21 cellular contexts compared by ENCODE assay signal in the genomic region with DNA sequence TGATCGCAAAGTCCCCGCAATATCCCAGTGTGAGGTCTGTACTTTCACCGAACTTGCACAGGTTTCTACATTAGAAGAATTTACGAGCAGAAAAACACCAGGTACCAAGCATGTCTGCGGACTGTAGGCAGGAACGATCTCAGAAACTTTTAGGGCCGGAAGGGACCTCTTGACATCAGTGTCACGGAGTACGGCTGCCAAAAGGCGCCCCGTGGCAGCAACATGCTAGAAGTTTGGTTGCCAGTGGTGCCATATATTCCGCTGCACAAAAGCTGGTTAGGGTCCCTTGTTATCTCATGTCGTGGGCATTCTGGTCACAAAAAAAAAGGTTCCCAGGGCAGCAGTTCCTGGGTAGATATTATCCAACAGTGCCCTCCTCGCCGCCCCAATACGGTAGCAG.
"Had no signal": no experiment of that assay in that cellular context is flagged by ENCODE, and none has a peak within 500 bp of the region (broad histone marks: within the 10 kb centered on the region; RNA-seq: fewer than 3 reads in every experiment).

No MANE protein-coding gene starts in this region.

- H3K4me1 ChIP-seq: esophagus squamous epithelium, gastrocnemius medialis, heart right ventricle, left lung, lower lobe of right lung had no signal

- H3K36me3 Mint-ChIP-seq: mesothelial cell of epicardium, naive B cell had no signal

- H3K4me3 Mint-ChIP-seq: mesothelial cell of epicardium, naive B cell had no signal

- ATAC-seq: gastrocnemius medialis, heart right ventricle, left cardiac atrium, left lung, left ventricle myocardium superior, lower lobe of right lung, mucosa of descending colon had no signal

- H3K27me3 Mint-ChIP-seq: naive B cell had no signal

- H3K27ac ChIP-seq: coronary artery, dorsolateral prefrontal cortex, esophagus squamous epithelium, gastrocnemius medialis, heart right ventricle, left lung, lower lobe of right lung had no signal

- H3K36me3 ChIP-seq: esophagus squamous epithelium, gastrocnemius medialis, heart right ventricle, left lung, lower lobe of right lung had no signal

- H3K4me1 Mint-ChIP-seq: mesothelial cell of epicardium, naive B cell had no signal

- H3K27ac Mint-ChIP-seq: mesothelial cell of epicardium had no signal

- DNase-seq: dermis blood vessel endothelial cell; dorsolateral prefrontal cortex; effector CD4-positive, alpha-beta T cell; effector memory CD4-positive, alpha-beta T cell; esophagus squamous epithelium; foreskin fibroblast; foreskin melanocyte; gastrocnemius medialis; glutamatergic neuron; head of caudate nucleus; heart right ventricle; hippocampal formation; left cardiac atrium; left lung; left ventricle myocardium superior; lower lobe of right lung; mesenchymal stem cell; mucosa of descending colon; naive B cell had no signal

- H3K4me3 ChIP-seq: coronary artery, dorsolateral prefrontal cortex, esophagus squamous epithelium, gastrocnemius medialis, heart right ventricle, left lung, lower lobe of right lung, mucosa of descending colon had no signal

- H3K9me3 ChIP-seq: esophagus squamous epithelium, gastrocnemius medialis, lower lobe of right lung, mucosa of descending colon had no signal

- H3K27me3 ChIP-seq: esophagus squamous epithelium, gastrocnemius medialis, heart right ventricle, left lung had no signal
